2 cellular contexts compared by ENCODE assay signal in genomic region chr17:59853168-59853918, GRCh38.
TF ChIP-seq lines count a peak whose summit lies in the region.

No MANE protein-coding gene starts in this region.

TF ChIP-seq in K562, 482 proteins besides CTCF, POLR2A, EP300 and RAD21 (continued from another document and continues in another):
- no peak for TF ChIP-seq MXI1 (IDR thresholded peaks at IDR 0.05; ENCODE audit: low read depth, low read length)
- TF ChIP-seq HBP1 (CRISPR knock-in tag; IDR thresholded peaks at IDR 0.05): no peak
- no peak for TF ChIP-seq TAL1 (IDR thresholded peaks at IDR 0.05)
- TF ChIP-seq ZNF311 (CRISPR knock-in tag; IDR thresholded peaks at IDR 0.05): no peak
- no peak for TF ChIP-seq MED1 (CRISPR knock-in tag; IDR thresholded peaks at IDR 0.05; ENCODE audit: borderline replicate concordance)
- no peak for TF ChIP-seq SMARCB1 (IDR thresholded peaks at IDR 0.05; ENCODE audit: insufficient read length, low read depth)
- no peak for TF ChIP-seq ZNF436 (CRISPR knock-in tag; IDR thresholded peaks at IDR 0.05)
- TF ChIP-seq ZSCAN32 (CRISPR knock-in tag; IDR thresholded peaks at IDR 0.05): no peak
- no peak for TF ChIP-seq STAT5B (CRISPR knock-in tag; IDR thresholded peaks at IDR 0.05)
- TF ChIP-seq NFYB (IDR thresholded peaks at IDR 0.05; ENCODE audit: extremely low read depth, insufficient read length): no peak
- TF ChIP-seq PTRF (tag; IDR thresholded peaks at IDR 0.05): no peak
- TF ChIP-seq SRSF3 (IDR thresholded peaks at IDR 0.05; ENCODE audit: insufficient read depth, low read length): no peak
- TF ChIP-seq CHCHD3 (CRISPR knock-in tag; IDR thresholded peaks at IDR 0.05): no peak
- no peak for TF ChIP-seq HMBOX1 (IDR thresholded peaks at IDR 0.05)
- no peak for TF ChIP-seq ZNF143 (CRISPR knock-in tag; IDR thresholded peaks at IDR 0.05)
- TF ChIP-seq RERE (CRISPR knock-in tag; IDR thresholded peaks at IDR 0.05; ENCODE audit: borderline replicate concordance): no peak
- peak; percentile 57; the same call in 1 of the 2 replicates for TF ChIP-seq FOXA1 (IDR thresholded peaks at IDR 0.05; ENCODE audit: borderline replicate concordance)
- no peak for TF ChIP-seq CHD4 (IDR thresholded peaks at IDR 0.05; ENCODE audit: insufficient read depth, insufficient replicate concordance, low read depth, low read length, poor library complexity, severe bottlenecking)
- TF ChIP-seq ZNF146 (CRISPR knock-in tag; IDR thresholded peaks at IDR 0.05; ENCODE audit: unreplicated experiment): no peak
- no peak for TF ChIP-seq BCOR (IDR thresholded peaks at IDR 0.05)
- TF ChIP-seq TEAD1 (CRISPR knock-in tag; IDR thresholded peaks at IDR 0.05): no peak
- peak; percentile 38; the same call in 1 of the 2 replicates for TF ChIP-seq MAFG (tag; conservative IDR thresholded peaks at IDR 0.05)
- no peak for TF ChIP-seq HLTF (IDR thresholded peaks at IDR 0.05)
- TF ChIP-seq PRMT5 (CRISPR knock-in tag; IDR thresholded peaks at IDR 0.05): no peak
- TF ChIP-seq MAFF (IDR thresholded peaks at IDR 0.05; ENCODE audit: low read length): peak; percentile 53; the same call in 1 of the 2 replicates
- TF ChIP-seq SMAD1 (IDR thresholded peaks at IDR 0.05; ENCODE audit: low read depth, low read length, partially characterized antibody): no peak
- no peak for TF ChIP-seq CREB3L1 (IDR thresholded peaks at IDR 0.05; ENCODE audit: borderline replicate concordance, low read depth)
- peak; percentile 72 for TF ChIP-seq FOSL1 (tag; conservative IDR thresholded peaks at IDR 0.05)

TF ChIP-seq in HepG2, 621 proteins besides CTCF, POLR2A, EP300 and RAD21 (continued from another document and continues in another):
- TF ChIP-seq MLXIP (CRISPR knock-in tag; IDR thresholded peaks at IDR 0.05; ENCODE audit: borderline replicate concordance) (peak; percentile 95), ZNF263 (CRISPR knock-in tag; IDR thresholded peaks at IDR 0.05) (no peak; the same call in 1 of the 2 replicates), NBN (conservative IDR thresholded peaks at IDR 0.05) (no peak), ETS1 (CRISPR knock-in tag; IDR thresholded peaks at IDR 0.05) (no peak), HNRNPK (IDR thresholded peaks at IDR 0.05; ENCODE audit: low read depth, low read length, poor library complexity, severe bottlenecking) (no peak), NFIB (CRISPR knock-in tag; IDR thresholded peaks at IDR 0.05; ENCODE audit: borderline replicate concordance) (no peak), ZSCAN20 (CRISPR knock-in tag; IDR thresholded peaks at IDR 0.05; ENCODE audit: borderline replicate concordance) (no peak), ZNF563 (CRISPR knock-in tag; IDR thresholded peaks at IDR 0.05) (peak; percentile 52; the same call in 1 of the 2 replicates), HNF4G (IDR thresholded peaks at IDR 0.05; ENCODE audit: borderline replicate concordance, low read depth, low read length) (peak; percentile 43; the same call in 1 of the 2 replicates), HNF4G (CRISPR knock-in tag; IDR thresholded peaks at IDR 0.05; ENCODE audit: borderline replicate concordance, low read depth) (peak; percentile 30; the same call in 1 of the 2 replicates), ZNF484 (CRISPR knock-in tag; IDR thresholded peaks at IDR 0.05; ENCODE audit: borderline replicate concordance, low read depth) (no peak), STAT6 (CRISPR knock-in tag; IDR thresholded peaks at IDR 0.05; ENCODE audit: borderline replicate concordance) (peak; percentile 98; the same call in 1 of the 2 replicates), POGK (CRISPR knock-in tag; conservative IDR thresholded peaks at IDR 0.05) (peak; percentile 90), TSC22D2 (CRISPR knock-in tag; IDR thresholded peaks at IDR 0.05; ENCODE audit: borderline replicate concordance) (peak; percentile 71; the same call in 1 of the 2 replicates), FOXO1 (CRISPR knock-in tag; IDR thresholded peaks at IDR 0.05) (peak; percentile 95), JUNB (CRISPR knock-in tag; IDR thresholded peaks at IDR 0.05; ENCODE audit: borderline replicate concordance) (peak; percentile 68; the same call in 1 of the 2 replicates), SOX13 (IDR thresholded peaks at IDR 0.05) (peak; percentile 57), SOX13 (CRISPR knock-in tag; conservative IDR thresholded peaks at IDR 0.05 in 1 of 2, IDR thresholded peaks at IDR 0.05 in 1 of 2) (peak in 1 of 2 experiments; percentile 94; a peak in 2 of 4 replicates), ZNF234 (CRISPR knock-in tag; conservative IDR thresholded peaks at IDR 0.05) (no peak), ZNF766 (CRISPR knock-in tag; IDR thresholded peaks at IDR 0.05; ENCODE audit: borderline replicate concordance) (no peak; the same call in 1 of the 2 replicates), ZMAT5 (CRISPR knock-in tag; IDR thresholded peaks at IDR 0.05; ENCODE audit: borderline replicate concordance, low read depth) (no peak), ZNF841 (CRISPR knock-in tag; IDR thresholded peaks at IDR 0.05; ENCODE audit: borderline replicate concordance) (no peak), ZNF431 (CRISPR knock-in tag; IDR thresholded peaks at IDR 0.05; ENCODE audit: borderline replicate concordance, low read depth) (no peak; the same call in 1 of the 2 replicates), ZBTB7B (CRISPR knock-in tag; IDR thresholded peaks at IDR 0.05) (peak; percentile 96), MXI1 (IDR thresholded peaks at IDR 0.05; ENCODE audit: borderline replicate concordance, low read depth, low read length) (peak; percentile 56; the same call in 1 of the 3 replicates), CREB3 (CRISPR knock-in tag; IDR thresholded peaks at IDR 0.05) (no peak), PITX1 (CRISPR knock-in tag; IDR thresholded peaks at IDR 0.05) (peak; percentile 91), ZNF501 (CRISPR knock-in tag; IDR thresholded peaks at IDR 0.05) (peak; percentile 65; the same call in 1 of the 2 replicates), ZNF574 (CRISPR knock-in tag; IDR thresholded peaks at IDR 0.05) (peak; percentile 99), BCLAF1 (IDR thresholded peaks at IDR 0.05) (no peak)
